30 cellular contexts compared by ENCODE assay signal in genomic region chrX:42025861-42026260, GRCh38.
"Had no signal": no experiment of that assay in that cellular context is flagged by ENCODE, and none has a peak within 500 bp of the region (broad histone marks: within the 10 kb centered on the region; RNA-seq: fewer than 3 reads in every experiment).

No MANE protein-coding gene starts in this region.

- ATAC-seq: activated CD8-positive, alpha-beta memory T cell treated with anti-CD3 and anti-CD28 coated beads, Interleukin-2, amount 10 ng/mL, durations not matched to agents 7 days and 5 days; activated T-helper 17 cell treated with anti-CD3 and anti-CD28 coated beads, Interleukin-2, amount 50 U/mL, for 72 hours had no signal

- DNase-seq: activated CD4-positive, alpha-beta memory T cell treated with anti-CD3 and anti-CD28 coated beads, Interleukin-2, amount 10 ng/mL, durations not matched to agents 7 days and 5 days; activated CD4-positive, alpha-beta T cell treated with anti-CD3 and anti-CD28 coated beads for 1 hour; activated CD4-positive, alpha-beta T cell treated with anti-CD3 and anti-CD28 coated beads for 48 hours; activated CD4-positive, CD25-positive, alpha-beta regulatory T cell; activated CD8-positive, alpha-beta memory T cell treated with anti-CD3 and anti-CD28 coated beads for 24 hours; activated CD8-positive, alpha-beta memory T cell treated with anti-CD3 and anti-CD28 coated beads, Interleukin-2, amount 10 ng/mL, durations not matched to agents 7 days and 5 days; activated CD8-positive, alpha-beta memory T cell treated with anti-CD3 and anti-CD28 coated beads, Interleukin-2, amount 50 U/mL, for 48 hours; activated effector memory CD4-positive, alpha-beta T cell treated with anti-CD3 and anti-CD28 coated beads, Interleukin-2, amount 50 U/mL, for 16 hours; activated naive CD4-positive, alpha-beta T cell; activated naive CD4-positive, alpha-beta T cell treated with anti-CD3 and anti-CD28 coated beads, Interleukin-2, amount 50 U/mL, for 16 hours; activated naive CD8-positive, alpha-beta T cell treated with anti-CD3 and anti-CD28 coated beads for 36 hours; activated T-cell treated with anti-CD3 and anti-CD28 coated beads, Interleukin-2, amount 50 U/mL, for 48 hours; amniotic stem cell; NCI-H1092 treated with DMSO at 0.1 percent for 48 hours; NCI-H1417; NCI-H146; NCI-H187; NCI-H2029 treated with DMSO at 0.1 percent for 48 hours; NCI-H2107; NCI-H2171; NCI-H510A; NCI-H526; NCI-H748 treated with DMSO at 0.1 percent for 48 hours; NK-92 treated with Interleukin-12 subunit alpha and Interleukin-12 subunit beta, amount 100 ng/mL, for 24 hours; PC-9; SHP77; SJCRH30; T1000; WERI-Rb-1 had no signal
